1 cellular context compared by ENCODE assay signal in the genomic region with DNA sequence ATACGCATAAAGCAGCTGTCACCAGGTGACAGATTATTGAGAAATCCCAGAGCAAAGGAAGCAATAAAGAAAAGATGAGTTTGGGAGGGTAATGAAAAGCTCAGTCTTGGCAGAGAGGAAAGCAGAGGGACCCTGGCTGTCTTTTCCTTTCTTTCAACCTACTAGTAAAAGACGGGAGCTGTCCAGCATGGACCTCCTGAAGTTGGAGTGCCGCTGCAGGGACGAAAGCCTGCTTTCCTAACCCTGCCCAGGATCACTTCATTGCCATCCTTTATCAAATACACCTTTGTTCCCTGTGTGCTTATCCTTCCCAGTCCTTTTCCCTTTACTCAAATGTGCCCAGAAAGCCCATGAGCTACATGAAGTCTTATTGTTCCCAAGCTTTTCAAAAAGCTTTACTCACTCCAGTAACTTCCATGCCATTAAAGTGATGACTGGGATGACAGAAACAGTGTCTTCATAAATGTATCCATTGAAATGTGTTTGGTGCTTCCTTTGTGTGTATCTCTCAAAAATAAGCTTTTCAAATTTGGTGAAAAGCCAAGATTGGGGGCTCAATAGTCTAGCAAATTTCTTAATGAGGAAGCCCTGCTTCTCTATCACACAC.
TF ChIP-seq lines count a peak whose summit lies in the region.

No MANE protein-coding gene starts in this region.

TF ChIP-seq in IMR-90, 13 proteins besides CTCF, POLR2A, EP300 and RAD21 (continued from another document):
- TF ChIP-seq, protein P1, sequence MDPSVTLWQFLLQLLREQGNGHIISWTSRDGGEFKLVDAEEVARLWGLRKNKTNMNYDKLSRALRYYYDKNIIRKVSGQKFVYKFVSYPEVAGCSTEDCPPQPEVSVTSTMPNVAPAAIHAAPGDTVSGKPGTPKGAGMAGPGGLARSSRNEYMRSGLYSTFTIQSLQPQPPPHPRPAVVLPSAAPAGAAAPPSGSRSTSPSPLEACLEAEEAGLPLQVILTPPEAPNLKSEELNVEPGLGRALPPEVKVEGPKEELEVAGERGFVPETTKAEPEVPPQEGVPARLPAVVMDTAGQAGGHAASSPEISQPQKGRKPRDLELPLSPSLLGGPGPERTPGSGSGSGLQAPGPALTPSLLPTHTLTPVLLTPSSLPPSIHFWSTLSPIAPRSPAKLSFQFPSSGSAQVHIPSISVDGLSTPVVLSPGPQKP (IDR thresholded peaks at IDR 0.05; ENCODE audit: borderline replicate concordance, low read depth, low read length) = no peak
- TF ChIP-seq MXI1 (IDR thresholded peaks at IDR 0.05; ENCODE audit: borderline replicate concordance, low read depth, low read length) = no peak
- TF ChIP-seq RFX5 (IDR thresholded peaks at IDR 0.05; ENCODE audit: low read depth, low read length) = no peak
